ENCODE assay signal across 1 cellular context in genomic region chr7:46752881-46753366, GRCh38.
A peak's percentile ranks its signal among the peaks of the same experiment; 100 is the strongest.
TF ChIP-seq lines count a peak whose summit lies in the region.

No MANE protein-coding gene starts in this region.

TF ChIP-seq in A549, 52 proteins besides CTCF, POLR2A, EP300 and RAD21 (continued from another document):
- TF ChIP-seq, protein P1, sequence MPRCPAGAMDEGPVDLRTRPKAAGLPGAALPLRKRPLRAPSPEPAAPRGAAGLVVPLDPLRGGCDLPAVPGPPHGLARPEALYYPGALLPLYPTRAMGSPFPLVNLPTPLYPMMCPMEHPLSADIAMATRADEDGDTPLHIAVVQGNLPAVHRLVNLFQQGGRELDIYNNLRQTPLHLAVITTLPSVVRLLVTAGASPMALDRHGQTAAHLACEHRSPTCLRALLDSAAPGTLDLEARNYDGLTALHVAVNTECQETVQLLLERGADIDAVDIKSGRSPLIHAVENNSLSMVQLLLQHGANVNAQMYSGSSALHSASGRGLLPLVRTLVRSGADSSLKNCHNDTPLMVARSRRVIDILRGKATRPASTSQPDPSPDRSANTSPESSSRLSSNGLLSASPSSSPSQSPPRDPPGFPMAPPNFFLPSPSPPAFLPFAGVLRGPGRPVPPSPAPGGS (IDR thresholded peaks at IDR 0.05): peak; percentile 63; the same call in 1 of the 3 replicates
- peak; percentile 56 to 72; a peak in 3 of 4 replicates for TF ChIP-seq CEBPB (IDR thresholded peaks at IDR 0.05)
- peak; percentile 95 for TF ChIP-seq GATA3 (IDR thresholded peaks at IDR 0.05; ENCODE audit: borderline replicate concordance)
- peak; percentile 83 for TF ChIP-seq FOSL2 (IDR thresholded peaks at IDR 0.05)
- 0 out of 2 replicates have a peak, but pooled peaks have one; percentile 36 for TF ChIP-seq FOSL2 (CRISPR knock-in tag; IDR thresholded peaks at IDR 0.05)
- 0 out of 3 replicates have a peak, but pooled peaks have one; percentile 19 for TF ChIP-seq SMC3 (IDR thresholded peaks at IDR 0.05)
- TF ChIP-seq MAFK (IDR thresholded peaks at IDR 0.05; ENCODE audit: partially characterized antibody): no peak
- TF ChIP-seq JUNB (IDR thresholded peaks at IDR 0.05): peak; percentile 94
- TF ChIP-seq JUN (IDR thresholded peaks at IDR 0.05): peak in 1 of 2 experiments; percentile 45; a peak in 1 of 5 replicates
